Comparison of ENCODE assay signal across 11 cellular contexts in genomic region chr17:74646231-74646630, GRCh38. TPM values are rescaled to one million over a fixed set of nuclear protein-coding genes. Genes with fewer than 3 reads are reported as not detected.
A peak's percentile ranks its signal among the peaks of the same experiment; 100 is the strongest.
DNase-seq lines count a peak whose midpoint lies in the region; ATAC-seq, FAIRE-seq and TF ChIP-seq lines count a peak whose summit lies in the region.
"Had no signal": no experiment of that assay in that cellular context is flagged by ENCODE, and none has a peak within 500 bp of the region (broad histone marks: within the 10 kb centered on the region; RNA-seq: fewer than 3 reads in every experiment).

No MANE protein-coding gene starts in this region.

- H3K4me3 Mint-ChIP-seq in endodermal cell (no peak overlapping the region), mesothelial cell of epicardium (no peak overlapping the region)

- H3K9ac ChIP-seq in endodermal cell (ENCODE audit: extremely low read depth, low read length, poor library complexity, severe bottlenecking), result no peak overlapping the region

- 69 to 75% methylated on average over 2 to 3 of the region's 3 CpGs for WGBS in endodermal cell (ENCODE audit: insufficient coverage in 1 of 2, insufficient read length in 1 of 2), 2 experiments

- H3K4me3 ChIP-seq in cardiac muscle cell, result no peak overlapping the region
- H3K4me3 ChIP-seq in endodermal cell (ENCODE audit: low read length), result peak overlapping the region; percentile 27
- H3K4me3 ChIP-seq: upper lobe of left lung had no signal

- no peak for ATAC-seq in left cardiac atrium

- intact Hi-C loops in left cardiac atrium (cut with DNase I), result no loop called here

- H3K36me3 ChIP-seq in cardiac muscle cell, result no peaks in the 10 kb centered on the region
- no peaks in the 10 kb centered on the region for H3K36me3 ChIP-seq in endodermal cell (ENCODE audit: control insufficient read depth, insufficient read depth, low read length)
- H3K36me3 ChIP-seq: upper lobe of left lung had no signal

- no peak for FAIRE-seq in urothelium cell line (lab: Jason Lieb, UNC)

- no peaks in the 10 kb centered on the region for H3K9me3 Mint-ChIP-seq in endodermal cell
- peaks cover 14% of the 10 kb centered on the region for H3K9me3 Mint-ChIP-seq in mesothelial cell of epicardium

- H3K9me3 ChIP-seq in cardiac muscle cell (ENCODE audit: low read depth), result no peaks in the 10 kb centered on the region
- peaks cover 5% of the 10 kb centered on the region for H3K9me3 ChIP-seq in endodermal cell (ENCODE audit: control insufficient read depth, low read length)
- H3K9me3 ChIP-seq: Caco-2, upper lobe of left lung had no signal

- H3K27me3 Mint-ChIP-seq in endodermal cell (ENCODE audit: insufficient read depth) (no peaks in the 10 kb centered on the region), mesothelial cell of epicardium (ENCODE audit: low read depth) (peaks cover 15% of the 10 kb centered on the region)

- H3K27ac Mint-ChIP-seq in endodermal cell (peak overlapping the region; percentile 28), mesothelial cell of epicardium (no peak overlapping the region)

- peak in 1 of 2 donors; percentile 39 for DNase-seq in cardiac muscle cell (ENCODE audit: low read depth in 1 of 2, low spot score in 1 of 2)
- DNase-seq in left cardiac atrium, result no peak
- DNase-seq in NCI-H526 treated with DMSO at 0.1 percent for 48 hours (lab: John Stamatoyannopoulos, UW), result peak; percentile 12
- DNase-seq in endodermal cell, result peak; percentile 70
- peak; percentile 46 for DNase-seq in urothelium cell line (ENCODE audit: low spot score)
- DNase-seq in mesothelial cell of epicardium (ENCODE audit: low spot score in 2 of 2, unreplicated experiment in 2 of 2), result no peak
- DNase-seq in activated CD4-positive, alpha-beta T cell treated with anti-CD3 and anti-CD28 coated beads for 1 hour, result no peak
- DNase-seq in GM19240 (ENCODE audit: insufficient read length, low spot score), result no peak
- DNase-seq: Caco-2, upper lobe of left lung had no signal

- peaks cover 51% of the 10 kb centered on the region for H3K4me1 Mint-ChIP-seq in endodermal cell
- H3K4me1 Mint-ChIP-seq in mesothelial cell of epicardium, result peaks cover 22% of the 10 kb centered on the region

- H3K4me1 ChIP-seq in cardiac muscle cell (ENCODE audit: low read depth), result peaks cover 8% of the 10 kb centered on the region
- H3K4me1 ChIP-seq in endodermal cell (ENCODE audit: control insufficient read depth, insufficient read depth, low read length), result peaks cover 10% of the 10 kb centered on the region
- H3K4me1 ChIP-seq: Caco-2, upper lobe of left lung had no signal

- peak; percentile 50 for TF ChIP-seq CTCF in cardiac muscle cell (IDR thresholded peaks at IDR 0.05; ENCODE audit: low read depth, low read length)
- TF ChIP-seq CTCF in endodermal cell (conservative IDR thresholded peaks at IDR 0.05), result peak; percentile 69
- no peak for TF ChIP-seq CTCF in mesothelial cell of epicardium (IDR thresholded peaks at IDR 0.05; ENCODE audit: unreplicated experiment)

- H3K36me3 Mint-ChIP-seq in endodermal cell (ENCODE audit: low read depth), result no peaks in the 10 kb centered on the region
- H3K36me3 Mint-ChIP-seq in mesothelial cell of epicardium, result no peaks in the 10 kb centered on the region

- H3K27ac ChIP-seq in cardiac muscle cell (no peak overlapping the region), endodermal cell (ENCODE audit: low read depth, low read length) (no peak overlapping the region)
- H3K27ac ChIP-seq: upper lobe of left lung had no signal

- no peaks in the 10 kb centered on the region for H3K27me3 ChIP-seq in cardiac muscle cell
- no peaks in the 10 kb centered on the region for H3K27me3 ChIP-seq in endodermal cell (ENCODE audit: control insufficient read depth, insufficient read depth, low read length, poor library complexity, severe bottlenecking)
- H3K27me3 ChIP-seq: upper lobe of left lung had no signal

RNA-seq across cellular contexts. Expression of gene CD300E, which starts 22.7 kb away (rescaled TPM):
- total RNA-seq in cardiac muscle cell, result 0.07 TPM in 1 of 2 replicates, not detected in the other
- polyA plus RNA-seq in cardiac muscle cell, result 0.34 TPM in 1 of 2 replicates, not detected in the other
- 1 to 10 TPM in 1 of 2 donors, under 1 TPM in 1; 0.65 to 1.4 TPM for total RNA-seq in left cardiac atrium
- total RNA-seq in endodermal cell, result 1 to 10 TPM in 1 of 2 donors, under 1 TPM in 1; 0.75 to 1.5 TPM
- polyA plus RNA-seq in endodermal cell (2013, experiment 1 of 2), result 0.53 TPM
- polyA plus RNA-seq in endodermal cell (2013, experiment 2 of 2), result 0.70 TPM
- total RNA-seq in mesothelial cell of epicardium, result not detected in 3 replicates
- total RNA-seq: Caco-2; T-helper 2 cell treated with Interferon-gamma antibody and Interleukin-4, amounts not matched to agents 100 ng/mL and 5 ng/mL, for 36 hours had no signal

RNA-seq across cellular contexts. Expression of gene CD300LD, which starts 54.1 kb away (rescaled TPM):
- total RNA-seq in cardiac muscle cell (not detected in 2 replicates), left cardiac atrium (not detected), endodermal cell (not detected), mesothelial cell of epicardium (not detected in 3 replicates)
- not detected in 2 replicates for polyA plus RNA-seq in cardiac muscle cell
- not detected for polyA plus RNA-seq in endodermal cell (2013, experiment 1 of 2)
- polyA plus RNA-seq in endodermal cell (2013, experiment 2 of 2), result not detected
- total RNA-seq: Caco-2; T-helper 2 cell treated with Interferon-gamma antibody and Interleukin-4, amounts not matched to agents 100 ng/mL and 5 ng/mL, for 36 hours; upper lobe of left lung had no signal

Comparison
In these comparisons a context has a peak if more than half of its experiments do, and no peak if none do; other contexts are left out.
1. DNase-seq: peak in NCI-H526 treated with DMSO at 0.1 percent for 48 hours (single experiment), endodermal cell (single experiment) and urothelium cell line (single experiment); none in left cardiac atrium (single experiment), mesothelial cell of epicardium (0 of 2), activated CD4-positive, alpha-beta T cell treated with anti-CD3 and anti-CD28 coated beads for 1 hour (single experiment) and GM19240 (single experiment).